ENCODE assay signal across 8 cellular contexts in the genomic region with DNA sequence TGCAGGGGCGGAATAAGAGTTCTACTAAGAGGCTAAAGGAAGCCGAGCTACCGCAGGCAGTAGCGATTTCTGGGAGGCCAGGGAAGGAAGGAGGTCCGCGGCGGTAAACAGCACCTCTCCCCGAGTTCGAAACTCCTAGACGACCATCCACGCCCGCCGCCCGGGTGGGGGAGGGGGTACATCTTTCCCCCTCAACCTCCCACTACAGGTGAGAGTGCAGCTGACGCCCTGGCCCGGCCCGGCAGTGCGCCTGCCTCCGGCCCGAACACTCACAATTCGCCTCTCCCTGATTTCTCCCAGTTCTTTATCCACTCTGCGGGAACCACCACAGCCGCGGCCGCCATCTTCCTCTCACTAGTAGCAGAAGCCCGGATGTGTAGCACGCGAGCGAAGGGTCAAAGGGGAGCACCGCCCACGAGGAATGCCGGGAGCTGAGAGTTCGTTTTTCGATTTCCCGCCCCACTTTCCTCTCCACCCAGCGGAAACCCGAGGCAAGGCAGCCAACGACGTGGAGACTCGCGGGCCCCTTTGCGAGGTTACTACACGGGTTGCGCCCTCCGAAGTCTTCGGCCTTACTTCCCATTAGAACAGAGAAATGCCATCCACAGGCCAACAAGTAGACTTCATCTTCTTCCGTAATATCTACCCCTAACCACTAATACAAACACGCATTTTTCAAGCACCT. TPM values are rescaled to one million over a fixed set of nuclear protein-coding genes. Genes with fewer than 3 reads are reported as not detected.
DNase-seq lines count a peak whose midpoint lies in the region; TF ChIP-seq lines count a peak whose summit lies in the region.

A gene with protein sequence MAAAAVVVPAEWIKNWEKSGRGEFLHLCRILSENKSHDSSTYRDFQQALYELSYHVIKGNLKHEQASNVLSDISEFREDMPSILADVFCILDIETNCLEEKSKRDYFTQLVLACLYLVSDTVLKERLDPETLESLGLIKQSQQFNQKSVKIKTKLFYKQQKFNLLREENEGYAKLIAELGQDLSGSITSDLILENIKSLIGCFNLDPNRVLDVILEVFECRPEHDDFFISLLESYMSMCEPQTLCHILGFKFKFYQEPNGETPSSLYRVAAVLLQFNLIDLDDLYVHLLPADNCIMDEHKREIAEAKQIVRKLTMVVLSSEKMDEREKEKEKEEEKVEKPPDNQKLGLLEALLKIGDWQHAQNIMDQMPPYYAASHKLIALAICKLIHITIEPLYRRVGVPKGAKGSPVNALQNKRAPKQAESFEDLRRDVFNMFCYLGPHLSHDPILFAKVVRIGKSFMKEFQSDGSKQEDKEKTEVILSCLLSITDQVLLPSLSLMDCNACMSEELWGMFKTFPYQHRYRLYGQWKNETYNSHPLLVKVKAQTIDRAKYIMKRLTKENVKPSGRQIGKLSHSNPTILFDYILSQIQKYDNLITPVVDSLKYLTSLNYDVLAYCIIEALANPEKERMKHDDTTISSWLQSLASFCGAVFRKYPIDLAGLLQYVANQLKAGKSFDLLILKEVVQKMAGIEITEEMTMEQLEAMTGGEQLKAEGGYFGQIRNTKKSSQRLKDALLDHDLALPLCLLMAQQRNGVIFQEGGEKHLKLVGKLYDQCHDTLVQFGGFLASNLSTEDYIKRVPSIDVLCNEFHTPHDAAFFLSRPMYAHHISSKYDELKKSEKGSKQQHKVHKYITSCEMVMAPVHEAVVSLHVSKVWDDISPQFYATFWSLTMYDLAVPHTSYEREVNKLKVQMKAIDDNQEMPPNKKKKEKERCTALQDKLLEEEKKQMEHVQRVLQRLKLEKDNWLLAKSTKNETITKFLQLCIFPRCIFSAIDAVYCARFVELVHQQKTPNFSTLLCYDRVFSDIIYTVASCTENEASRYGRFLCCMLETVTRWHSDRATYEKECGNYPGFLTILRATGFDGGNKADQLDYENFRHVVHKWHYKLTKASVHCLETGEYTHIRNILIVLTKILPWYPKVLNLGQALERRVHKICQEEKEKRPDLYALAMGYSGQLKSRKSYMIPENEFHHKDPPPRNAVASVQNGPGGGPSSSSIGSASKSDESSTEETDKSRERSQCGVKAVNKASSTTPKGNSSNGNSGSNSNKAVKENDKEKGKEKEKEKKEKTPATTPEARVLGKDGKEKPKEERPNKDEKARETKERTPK (N-terminal part only) (minus strand): TSS at position 374 of the 685 bp plus-strand sequence. CDS start 30 bp downstream, at position 344.

- peak within 1 kb of the TSS; percentile 96 for H3K27ac Mint-ChIP-seq in activated naive CD4-positive, alpha-beta T cell treated with anti-CD3 and anti-CD28 coated beads, Interleukin-2, amount 50 U/mL, for 24 hours

- POLR2A ChIA-PET in SK-N-SH (lab: Yijun Ruan, JAX), result no interaction called here

- no peaks in the 10 kb centered on the region for H3K9me3 Mint-ChIP-seq in activated naive CD4-positive, alpha-beta T cell treated with anti-CD3 and anti-CD28 coated beads, Interleukin-2, amount 50 U/mL, for 24 hours

- no peaks in the 10 kb centered on the region for H3K36me3 ChIP-seq in SK-N-SH (replicated peaks in 1 of 2; ENCODE audit: control insufficient read depth in 1 of 2, insufficient read depth in 2 of 2, low read length in 1 of 2)

- no peaks in the 10 kb centered on the region for H3K27me3 Mint-ChIP-seq in activated naive CD4-positive, alpha-beta T cell treated with anti-CD3 and anti-CD28 coated beads, Interleukin-2, amount 50 U/mL, for 24 hours

- H3K4me2 ChIP-seq in SK-N-SH, result peak within 1 kb of the TSS; percentile 80

- H3K9me2 ChIP-seq in SK-N-SH, result no peaks in the 10 kb centered on the region

- H3K4me1 Mint-ChIP-seq in activated naive CD4-positive, alpha-beta T cell treated with anti-CD3 and anti-CD28 coated beads, Interleukin-2, amount 50 U/mL, for 24 hours, result peaks cover 32% of the 10 kb centered on the region

- peak within 1 kb of the TSS; percentile 95 for H3K4me3 Mint-ChIP-seq in activated naive CD4-positive, alpha-beta T cell treated with anti-CD3 and anti-CD28 coated beads, Interleukin-2, amount 50 U/mL, for 24 hours

- no peaks in the 10 kb centered on the region for H3K27me3 ChIP-seq in SK-N-SH (ENCODE audit: insufficient read depth)

- H3K9ac ChIP-seq in SK-N-SH, result peak within 1 kb of the TSS; percentile 92

- peaks cover 50% of the 10 kb centered on the region for H3K79me2 ChIP-seq in SK-N-SH (ENCODE audit: insufficient read depth)

- CTCF ChIA-PET in SK-N-SH (lab: Yijun Ruan, JAX), result interaction anchor here (0.8 to 1.4 kb wide), 2 partner anchors 19 to 33 kb away, joined by 3 read pairs; no protein-coding TSS in a partner anchor

- TF ChIP-seq RAD21 in SK-N-SH (IDR thresholded peaks at IDR 0.05; ENCODE audit: low read length), result peak; percentile 26; the same call in 1 of the 2 replicates

- peak within 1 kb of the TSS; percentile 88 for H2AFZ ChIP-seq in SK-N-SH (ENCODE audit: low read depth)

- H3F3A ChIP-seq in SK-N-SH (replicated peaks; ENCODE audit: insufficient read depth), result peaks cover 5% of the 10 kb centered on the region

- H3K27ac ChIP-seq in SK-N-SH (ENCODE audit: low read depth in 2 of 2, low read length in 1 of 2) (peak within 1 kb of the TSS; percentile 75 to 87), temporal lobe (ENCODE audit: low read depth, low read length) (peak within 1 kb of the TSS; percentile 56)

- H3K4me3 ChIP-seq in GM08714 (ENCODE audit: low read length) (peak within 1 kb of the TSS; percentile 70), HFF-Myc (replicated peaks; ENCODE audit: low read depth, low read length) (peak within 1 kb of the TSS; percentile 76), SK-N-SH (ENCODE audit: low read depth in 2 of 2, low read length in 1 of 2) (peak within 1 kb of the TSS; percentile 69 to 75)

- H3K9me3 ChIP-seq in SK-N-SH, result no peaks in the 10 kb centered on the region

- 30% methylated on average over 43 of the region's 48 CpGs for WGBS in SK-N-SH (ENCODE audit: low lambda C conversion rate)

- H3K4me1 ChIP-seq in SK-N-SH (ENCODE audit: control insufficient read depth in 1 of 2, insufficient read depth in 2 of 2, low read depth in 1 of 2, low read length in 1 of 2), result peaks cover 0 to 2% of the 10 kb centered on the region in 2 experiments; a peak in 2 of 4 replicates

- no peak for TF ChIP-seq EP300 in SK-N-SH (IDR thresholded peaks at IDR 0.05; ENCODE audit: borderline replicate concordance in 1 of 2, low read depth in 1 of 2, low read length in 1 of 2)

- peaks cover 12% of the 10 kb centered on the region for H4K20me1 ChIP-seq in SK-N-SH (ENCODE audit: insufficient read depth)

- no peaks in the 10 kb centered on the region for H3K36me3 Mint-ChIP-seq in activated naive CD4-positive, alpha-beta T cell treated with anti-CD3 and anti-CD28 coated beads, Interleukin-2, amount 50 U/mL, for 24 hours

- TF ChIP-seq CTCF in HFF-Myc (IDR thresholded peaks at IDR 0.05; ENCODE audit: low read depth, low read length, missing control alignments), result no peak
- peak; percentile 33 for TF ChIP-seq CTCF in SK-N-SH (IDR thresholded peaks at IDR 0.05)

- DNase-seq in HFF-Myc (ENCODE audit: extremely low read depth, low read depth) (peak; percentile 63), NAMALWA (ENCODE audit: low spot score) (peak; percentile 87), SK-N-SH (peak; percentile 86), glomerular endothelial cell (ENCODE audit: extremely low read depth, low read depth, low spot score) (no peak), occipital lobe (lab: John Stamatoyannopoulos, UW) (peak; percentile 69)

TF ChIP-seq in SK-N-SH, 30 proteins besides CTCF, POLR2A, EP300 and RAD21 (continues in another document):
- TF ChIP-seq MEF2A (IDR thresholded peaks at IDR 0.05; ENCODE audit: borderline replicate concordance, low read depth) (no peak), GABPA (IDR thresholded peaks at IDR 0.05; ENCODE audit: low read depth) (peak; percentile 60), ELF1 (IDR thresholded peaks at IDR 0.05) (0 out of 2 replicates have a peak, but pooled peaks have one; percentile 27), GATA2 (CRISPR knock-in tag; IDR thresholded peaks at IDR 0.05) (no peak), YY1 (IDR thresholded peaks at IDR 0.05; ENCODE audit: low read depth) (peak; percentile 92), SIN3A (IDR thresholded peaks at IDR 0.05; ENCODE audit: borderline replicate concordance, low read depth, low read length) (no peak), RCOR1 (IDR thresholded peaks at IDR 0.05; ENCODE audit: low read length) (no peak), TEAD4 (IDR thresholded peaks at IDR 0.05; ENCODE audit: borderline replicate concordance, insufficient read depth) (0 out of 2 replicates have a peak, but pooled peaks have one; percentile 27), NFIC (IDR thresholded peaks at IDR 0.05; ENCODE audit: borderline replicate concordance) (peak; percentile 14; the same call in 1 of the 2 replicates), TCF12 (IDR thresholded peaks at IDR 0.05) (0 out of 2 replicates have a peak, but pooled peaks have one; percentile 14), FOSL2 (IDR thresholded peaks at IDR 0.05; ENCODE audit: borderline replicate concordance, low read depth) (no peak), TAF1 (IDR thresholded peaks at IDR 0.05; ENCODE audit: borderline replicate concordance, low read depth, low read length) (peak; percentile 82), POLR2AphosphoS5 (IDR thresholded peaks at IDR 0.05; ENCODE audit: low read depth, low read length) (peak; percentile 74), MXI1 (IDR thresholded peaks at IDR 0.05; ENCODE audit: low read depth, low read length) (peak; percentile 62)
- TF ChIP-seq, protein P1, sequence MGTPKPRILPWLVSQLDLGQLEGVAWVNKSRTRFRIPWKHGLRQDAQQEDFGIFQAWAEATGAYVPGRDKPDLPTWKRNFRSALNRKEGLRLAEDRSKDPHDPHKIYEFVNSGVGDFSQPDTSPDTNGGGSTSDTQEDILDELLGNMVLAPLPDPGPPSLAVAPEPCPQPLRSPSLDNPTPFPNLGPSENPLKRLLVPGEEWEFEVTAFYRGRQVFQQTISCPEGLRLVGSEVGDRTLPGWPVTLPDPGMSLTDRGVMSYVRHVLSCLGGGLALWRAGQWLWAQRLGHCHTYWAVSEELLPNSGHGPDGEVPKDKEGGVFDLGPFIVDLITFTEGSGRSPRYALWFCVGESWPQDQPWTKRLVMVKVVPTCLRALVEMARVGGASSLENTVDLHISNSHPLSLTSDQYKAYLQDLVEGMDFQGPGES (IDR thresholded peaks at IDR 0.05; ENCODE audit: low read depth, low read length), result no peak
- TF ChIP-seq, protein P2, sequence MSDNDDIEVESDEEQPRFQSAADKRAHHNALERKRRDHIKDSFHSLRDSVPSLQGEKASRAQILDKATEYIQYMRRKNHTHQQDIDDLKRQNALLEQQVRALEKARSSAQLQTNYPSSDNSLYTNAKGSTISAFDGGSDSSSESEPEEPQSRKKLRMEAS (IDR thresholded peaks at IDR 0.05; ENCODE audit: low read depth), result peak; percentile 85

RNA-seq across cellular contexts. Expression of the gene that starts here (rescaled TPM):
- polyA plus RNA-seq in SK-N-SH (2012; rRNA removed), result 26.7 and 40.2 TPM in 2 replicates
- 29.6 and 34.4 TPM in 2 replicates for polyA plus RNA-seq in SK-N-SH (2012; cell fraction: cytosol; rRNA removed)
- 51.5 and 110 TPM in 2 replicates for polyA plus RNA-seq in SK-N-SH (2012; cell fraction: nucleus; rRNA removed)
- total RNA-seq in glomerular endothelial cell (40.0 and 48.4 TPM in 2 replicates), occipital lobe (107 TPM), temporal lobe (72.3 TPM)
